Comparison of ENCODE assay signal across 1 cellular context in genomic region chr2:149825473-149825872, GRCh38.
TF ChIP-seq lines count a peak whose summit lies in the region.

No MANE protein-coding gene starts in this region.

TF ChIP-seq in GM23338, 12 proteins besides CTCF, POLR2A, EP300 and RAD21 (continued from another document):
- TF ChIP-seq ZNF462 (CRISPR knock-in tag; IDR thresholded peaks at IDR 0.05): no peak
- TF ChIP-seq POLR2AphosphoS5 (IDR thresholded peaks at IDR 0.05; ENCODE audit: low read depth): no peak
- no peak for TF ChIP-seq ZNF114 (CRISPR knock-in tag; IDR thresholded peaks at IDR 0.05)
- TF ChIP-seq EZH2 (IDR thresholded peaks at IDR 0.05; ENCODE audit: low read depth, unreplicated experiment): no peak
TF ChIP-seq in GM23338: peak in this region for 0.
